ENCODE assay signal across 16 cellular contexts in the genomic region with DNA sequence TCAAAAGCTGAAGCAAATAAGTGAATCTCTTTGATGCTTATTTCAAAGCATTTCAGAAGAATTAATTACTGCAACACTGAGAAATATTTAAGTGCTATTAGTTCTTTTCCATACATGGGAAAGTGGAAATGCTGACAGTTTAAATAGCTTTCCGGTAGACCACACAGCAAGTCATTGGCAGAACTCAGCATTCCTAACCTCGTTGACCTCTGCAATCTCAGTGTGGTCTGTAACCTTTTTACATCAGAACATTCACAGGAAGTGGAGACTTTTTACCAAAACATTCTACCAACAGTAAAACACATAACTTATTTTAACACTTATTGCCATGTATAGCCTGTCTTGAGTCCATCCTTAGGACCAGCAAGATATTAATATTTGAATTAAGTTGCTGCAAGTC.
DNase-seq lines count a peak whose midpoint lies in the region; ATAC-seq and TF ChIP-seq lines count a peak whose summit lies in the region.
"Had no signal": no experiment of that assay in that cellular context is flagged by ENCODE, and none has a peak within 500 bp of the region (broad histone marks: within the 10 kb centered on the region; RNA-seq: fewer than 3 reads in every experiment).

No MANE protein-coding gene starts in this region.

- H3K9ac ChIP-seq in neural progenitor cell = no peak overlapping the region

- peaks cover 31% of the 10 kb centered on the region for H3K4me1 ChIP-seq in SJSA1 (replicated peaks)
- H3K4me1 ChIP-seq in neural progenitor cell = peaks cover 4% of the 10 kb centered on the region

- peaks cover 26% of the 10 kb centered on the region for H3K4me1 Mint-ChIP-seq in neural progenitor cell

- H3K9me3 ChIP-seq in SJSA1 (replicated peaks) (no peaks in the 10 kb centered on the region), neural progenitor cell (ENCODE audit: low read depth) (no peaks in the 10 kb centered on the region)
- H3K9me3 ChIP-seq: MG63 had no signal

- peak overlapping the region; percentile 6 for H3K27ac Mint-ChIP-seq in neural progenitor cell
- H3K27ac Mint-ChIP-seq: dendritic cell treated with granulocyte-macrophage colony-stimulating factor and Interleukin-4, amounts not matched to agents 40 ng/mL and 50 ng/mL, for 4 days had no signal

- H4K20me1 ChIP-seq in neural progenitor cell (ENCODE audit: low read depth) = no peaks in the 10 kb centered on the region

- no peaks in the 10 kb centered on the region for H3K79me2 ChIP-seq in neural progenitor cell (ENCODE audit: low read depth)

- H3K36me3 ChIP-seq in SJSA1 (no peaks in the 10 kb centered on the region; the same call in 1 of the 2 replicates), neural progenitor cell (no peaks in the 10 kb centered on the region)
- H3K36me3 ChIP-seq: MG63 had no signal

- no peaks in the 10 kb centered on the region for H3K27me3 ChIP-seq in SJSA1 (replicated peaks)
- no peaks in the 10 kb centered on the region for H3K27me3 ChIP-seq in neural progenitor cell
- H3K27me3 ChIP-seq: MG63 had no signal

- no peak overlapping the region for H3K4me3 Mint-ChIP-seq in neural progenitor cell
- H3K4me3 Mint-ChIP-seq: dendritic cell treated with granulocyte-macrophage colony-stimulating factor and Interleukin-4, amounts not matched to agents 40 ng/mL and 50 ng/mL, for 4 days had no signal

- H3K9me3 Mint-ChIP-seq in neural progenitor cell = peaks cover 2% of the 10 kb centered on the region
- H3K9me3 Mint-ChIP-seq: dendritic cell treated with granulocyte-macrophage colony-stimulating factor and Interleukin-4, amounts not matched to agents 40 ng/mL and 50 ng/mL, for 4 days had no signal

- no peak for TF ChIP-seq CTCF in fibroblast of villous mesenchyme (IDR thresholded peaks at IDR 0.05; ENCODE audit: insufficient read depth, low read depth, low read length)
- TF ChIP-seq CTCF in neural progenitor cell (IDR thresholded peaks at IDR 0.05) = no peak
- TF ChIP-seq CTCF in omental fat pad (IDR thresholded peaks at IDR 0.05) = no peak

- no peaks in the 10 kb centered on the region for H3K27me3 Mint-ChIP-seq in neural progenitor cell (ENCODE audit: insufficient read depth, low read depth)
- H3K27me3 Mint-ChIP-seq: dendritic cell treated with granulocyte-macrophage colony-stimulating factor and Interleukin-4, amounts not matched to agents 40 ng/mL and 50 ng/mL, for 4 days had no signal

- ATAC-seq in GM18520 (IDR thresholded peaks at IDR 0.05; ENCODE audit: unreplicated experiment) = no peak
- no peak for ATAC-seq in omental fat pad (ENCODE audit: low FRiP score)

- no peak overlapping the region for H2AFZ ChIP-seq in neural progenitor cell (replicated peaks)

- peak; percentile 6 for DNase-seq in Daoy (ENCODE audit: low read depth)
- peak; percentile 63 to 80 for DNase-seq in SJSA1 (ENCODE audit: low read depth in 1 of 2, low spot score in 2 of 2)
- peak; percentile 80 for DNase-seq in fibroblast of villous mesenchyme (ENCODE audit: low read depth)
- peak; percentile 60 for DNase-seq in neural progenitor cell (ENCODE audit: low spot score)
- DNase-seq in DMS153 treated with DMSO at 0.1 percent for 48 hours (lab: John Stamatoyannopoulos, UW; ENCODE audit: unreplicated experiment) = no peak
- no peak for DNase-seq in omental fat pad (ENCODE audit: low spot score)
- no peak for DNase-seq in NCI-H146 (lab: John Stamatoyannopoulos, UW)
- DNase-seq: activated CD4-positive, CD25-positive, alpha-beta regulatory T cell; activated effector memory CD4-positive, alpha-beta T cell treated with Interleukin-2 at 50 U/mL for 16 hours; anterior cingulate cortex; MG63; NCI-H2081 treated with DMSO at 0.1 percent for 48 hours; NCI-H748 treated with DMSO at 0.1 percent for 48 hours had no signal

- H3K27ac ChIP-seq in SJSA1 = peak overlapping the region; percentile 95
- H3K27ac ChIP-seq in neural progenitor cell = no peak overlapping the region
- H3K27ac ChIP-seq: RWPE1 had no signal

- H3K36me3 Mint-ChIP-seq in neural progenitor cell = no peaks in the 10 kb centered on the region

- H3F3A ChIP-seq in neural progenitor cell (ENCODE audit: low read depth) = no peaks in the 10 kb centered on the region

- H3K4me3 ChIP-seq in SJSA1 (no peak overlapping the region), fibroblast of villous mesenchyme (ENCODE audit: low read depth, low read length) (no peak overlapping the region), neural progenitor cell (no peak overlapping the region)
- H3K4me3 ChIP-seq: MG63 had no signal

- H3K4me2 ChIP-seq in neural progenitor cell = peak overlapping the region; percentile 32

Comparison
In these comparisons a context has a peak if more than half of its experiments do, and no peak if none do; other contexts are left out.
1. DNase-seq: peak in Daoy (single experiment), SJSA1 (2 of 2), fibroblast of villous mesenchyme (single experiment) and neural progenitor cell (single experiment); none in DMS153 treated with DMSO at 0.1 percent for 48 hours (single experiment), omental fat pad (single experiment) and NCI-H146 (single experiment).